ENCODE assay signal across 1 cellular context in the genomic region with DNA sequence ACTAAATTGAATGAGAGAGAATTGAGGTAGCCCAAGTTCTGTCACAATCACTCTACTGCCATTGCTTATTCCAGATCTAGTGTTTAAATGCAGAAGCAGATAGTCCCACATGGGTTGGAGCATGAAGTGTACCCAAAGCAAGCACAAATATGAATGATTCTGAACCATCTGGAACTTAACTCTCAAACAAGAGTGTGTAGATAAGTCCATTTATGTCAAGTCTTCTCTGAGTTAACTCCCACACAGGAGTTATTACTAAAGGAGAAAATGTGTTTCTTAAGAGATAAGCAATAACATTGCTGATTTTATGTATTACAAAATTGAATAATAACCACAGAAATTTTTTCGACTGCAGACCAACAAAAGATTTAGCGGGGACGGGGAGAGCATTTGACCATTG.
TF ChIP-seq lines count a peak whose summit lies in the region.

No MANE protein-coding gene starts in this region.

TF ChIP-seq in K562, 482 proteins besides CTCF, POLR2A, EP300 and RAD21 (continued from another document):
- TF ChIP-seq, protein P1, sequence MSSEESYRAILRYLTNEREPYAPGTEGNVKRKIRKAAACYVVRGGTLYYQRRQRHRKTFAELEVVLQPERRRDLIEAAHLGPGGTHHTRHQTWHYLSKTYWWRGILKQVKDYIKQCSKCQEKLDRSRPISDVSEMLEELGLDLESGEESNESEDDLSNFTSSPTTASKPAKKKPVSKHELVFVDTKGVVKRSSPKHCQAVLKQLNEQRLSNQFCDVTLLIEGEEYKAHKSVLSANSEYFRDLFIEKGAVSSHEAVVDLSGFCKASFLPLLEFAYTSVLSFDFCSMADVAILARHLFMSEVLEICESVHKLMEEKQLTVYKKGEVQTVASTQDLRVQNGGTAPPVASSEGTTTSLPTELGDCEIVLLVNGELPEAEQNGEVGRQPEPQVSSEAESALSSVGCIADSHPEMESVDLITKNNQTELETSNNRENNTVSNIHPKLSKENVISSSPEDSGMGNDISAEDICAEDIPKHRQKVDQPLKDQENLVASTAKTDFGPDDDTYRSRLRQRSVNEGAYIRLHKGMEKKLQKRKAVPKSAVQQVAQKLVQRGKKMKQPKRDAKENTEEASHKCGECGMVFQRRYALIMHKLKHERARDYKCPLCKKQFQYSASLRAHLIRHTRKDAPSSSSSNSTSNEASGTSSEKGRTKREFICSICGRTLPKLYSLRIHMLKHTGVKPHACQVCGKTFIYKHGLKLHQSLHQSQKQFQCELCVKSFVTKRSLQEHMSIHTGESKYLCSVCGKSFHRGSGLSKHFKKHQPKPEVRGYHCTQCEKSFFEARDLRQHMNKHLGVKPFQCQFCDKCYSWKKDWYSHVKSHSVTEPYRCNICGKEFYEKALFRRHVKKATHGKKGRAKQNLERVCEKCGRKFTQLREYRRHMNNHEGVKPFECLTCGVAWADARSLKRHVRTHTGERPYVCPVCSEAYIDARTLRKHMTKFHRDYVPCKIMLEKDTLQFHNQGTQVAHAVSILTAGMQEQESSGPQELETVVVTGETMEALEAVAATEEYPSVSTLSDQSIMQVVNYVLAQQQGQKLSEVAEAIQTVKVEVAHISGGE (CRISPR knock-in tag; IDR thresholded peaks at IDR 0.05), result peak in 1 of 3 experiments; percentile 56; a peak in 1 of 6 replicates
- TF ChIP-seq NCOA1 (IDR thresholded peaks at IDR 0.05; ENCODE audit: low read depth), result peak; percentile 68; the same call in 1 of the 2 replicates
- TF ChIP-seq ZNF24 (IDR thresholded peaks at IDR 0.05), result peak; percentile 38; the same call in 1 of the 2 replicates
- TF ChIP-seq BRD9 (IDR thresholded peaks at IDR 0.05; ENCODE audit: low read depth, partially characterized antibody), result no peak
- TF ChIP-seq CEBPG (CRISPR knock-in tag; IDR thresholded peaks at IDR 0.05), result no peak
- TF ChIP-seq CEBPG (tag; conservative IDR thresholded peaks at IDR 0.05 in 1 of 2, IDR thresholded peaks at IDR 0.05 in 1 of 2), result peak in 1 of 2 experiments; percentile 56; a peak in 2 of 4 replicates
- TF ChIP-seq LEF1 (IDR thresholded peaks at IDR 0.05), result peak; percentile 64
- TF ChIP-seq, protein P2, sequence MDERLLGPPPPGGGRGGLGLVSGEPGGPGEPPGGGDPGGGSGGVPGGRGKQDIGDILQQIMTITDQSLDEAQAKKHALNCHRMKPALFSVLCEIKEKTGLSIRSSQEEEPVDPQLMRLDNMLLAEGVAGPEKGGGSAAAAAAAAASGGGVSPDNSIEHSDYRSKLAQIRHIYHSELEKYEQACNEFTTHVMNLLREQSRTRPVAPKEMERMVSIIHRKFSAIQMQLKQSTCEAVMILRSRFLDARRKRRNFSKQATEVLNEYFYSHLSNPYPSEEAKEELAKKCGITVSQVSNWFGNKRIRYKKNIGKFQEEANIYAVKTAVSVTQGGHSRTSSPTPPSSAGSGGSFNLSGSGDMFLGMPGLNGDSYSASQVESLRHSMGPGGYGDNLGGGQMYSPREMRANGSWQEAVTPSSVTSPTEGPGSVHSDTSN (CRISPR knock-in tag; IDR thresholded peaks at IDR 0.05; ENCODE audit: low read depth), result no peak
- TF ChIP-seq, protein P2 (tag; conservative IDR thresholded peaks at IDR 0.05; ENCODE audit: low read depth), result peak; percentile 76
- peak; percentile 78 for TF ChIP-seq CEBPB (tag; IDR thresholded peaks at IDR 0.05)
- no peak for TF ChIP-seq HSF4 (CRISPR knock-in tag; IDR thresholded peaks at IDR 0.05; ENCODE audit: borderline replicate concordance)
- peak; percentile 74 for TF ChIP-seq HDAC3 (IDR thresholded peaks at IDR 0.05; ENCODE audit: borderline replicate concordance, partially characterized antibody)
- TF ChIP-seq KLF6 (CRISPR knock-in tag; IDR thresholded peaks at IDR 0.05; ENCODE audit: borderline replicate concordance), result no peak
- no peak for TF ChIP-seq BHLHE40 (IDR thresholded peaks at IDR 0.05; ENCODE audit: low read length)
- peak; percentile 51 for TF ChIP-seq FOSL1 (tag; conservative IDR thresholded peaks at IDR 0.05)
- TF ChIP-seq PML (IDR thresholded peaks at IDR 0.05; ENCODE audit: low read length), result peak; percentile 90
- TF ChIP-seq MCM5 (IDR thresholded peaks at IDR 0.05; ENCODE audit: low read depth), result no peak
- TF ChIP-seq RCOR1 (IDR thresholded peaks at IDR 0.05; ENCODE audit: borderline replicate concordance in 1 of 2, low read depth in 2 of 2, low read length in 2 of 2), result peak in 1 of 2 experiments; percentile 70; a peak in 2 of 4 replicates
- TF ChIP-seq NFE2L1 (tag; IDR thresholded peaks at IDR 0.05; ENCODE audit: borderline replicate concordance, low read depth), result no peak
